12 cellular contexts compared by ENCODE assay signal in the genomic region with DNA sequence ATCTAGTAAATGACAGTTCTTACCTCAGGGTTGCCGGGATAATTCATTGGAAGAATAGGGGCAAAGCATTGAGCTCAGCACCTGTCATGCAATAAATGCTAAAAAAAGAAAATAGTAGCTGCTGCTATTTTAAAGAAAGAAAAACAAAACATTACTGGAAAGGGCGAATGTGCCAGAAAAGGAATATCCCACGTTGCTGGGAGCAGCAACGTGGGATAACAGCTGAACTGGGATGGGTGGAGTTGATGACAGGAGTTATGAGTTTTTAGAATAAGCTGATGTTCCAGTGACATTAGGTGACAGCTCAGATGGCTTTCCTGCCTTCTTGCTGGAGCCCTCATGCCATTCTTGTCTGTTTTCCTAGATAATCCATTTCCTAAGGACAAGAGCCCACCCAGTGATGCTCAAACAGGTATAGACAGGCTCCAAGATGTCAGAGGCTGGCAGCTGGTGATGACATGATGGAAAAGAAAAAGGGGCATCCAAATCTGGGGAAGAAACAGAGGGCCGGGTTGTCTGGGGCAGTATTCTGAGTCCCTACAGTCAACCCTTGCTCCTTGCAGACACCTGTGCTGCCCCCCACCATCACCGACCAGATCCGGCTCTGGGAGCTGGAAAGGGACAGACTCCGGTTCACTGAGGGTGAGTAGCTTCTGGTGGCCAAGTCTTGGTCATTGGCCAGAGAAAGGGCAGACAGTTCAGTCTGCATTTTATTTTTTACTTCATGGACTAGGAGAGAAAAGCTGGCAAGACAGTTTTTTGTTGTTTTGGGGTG. TPM values are rescaled to one million over a fixed set of nuclear protein-coding genes. Genes with fewer than 3 reads are reported as not detected.
DNase-seq lines count a peak whose midpoint lies in the region; ATAC-seq and TF ChIP-seq lines count a peak whose summit lies in the region.
"Had no signal": no experiment of that assay in that cellular context is flagged by ENCODE, and none has a peak within 500 bp of the region (broad histone marks: within the 10 kb centered on the region; RNA-seq: fewer than 3 reads in every experiment).

No MANE protein-coding gene starts in this region.

- CTCF ChIA-PET in A673 (lab: Charles Lee), result interaction anchor here (0.6 to 3.5 kb wide), 4 partner anchors 157 to 279 kb away, joined by 3 to 37 read pairs (median 13); no protein-coding TSS in a partner anchor

- POLR2A ChIA-PET in A673 (lab: Charles Lee; ENCODE audit: low non-redundant PET), result no interaction called here

- TF ChIP-seq CTCF in spleen (IDR thresholded peaks at IDR 0.05 in 8 of 11, conservative IDR thresholded peaks at IDR 0.05 in 3 of 11) (no peak), A673 (conservative IDR thresholded peaks at IDR 0.05; ENCODE audit: low read depth, low read length) (no peak)

- 82 to 95% (median 95%) methylated on average over 8 of the region's 8 CpGs for WGBS in spleen, 5 donors

- H3K9me3 ChIP-seq in HUES6 (ENCODE audit: control insufficient read depth, insufficient read depth, low read depth, low read length) (no peaks in the 10 kb centered on the region), spleen (no peaks in the 10 kb centered on the region), A673 (ENCODE audit: low read depth, low read length, poor library complexity, severe bottlenecking) (no peaks in the 10 kb centered on the region)

- H3K4me3 ChIP-seq in HUES6 (ENCODE audit: low read depth, low read length) (peak overlapping the region; percentile 65; the same call in 1 of the 2 replicates), spleen (peak overlapping the region in 2 of 8 donors; percentile 76 to 91), A673 (ENCODE audit: low read depth, low read length, poor library complexity, severe bottlenecking) (no peak overlapping the region)

- no peak overlapping the region for H3K9ac ChIP-seq in HUES6 (ENCODE audit: low read length)

- no peaks in the 10 kb centered on the region for H3K27me3 Mint-ChIP-seq in activated T-helper 17 cell treated with anti-CD3 and anti-CD28 coated beads, Interleukin-2, amount 50 U/mL, for 72 hours
- H3K27me3 Mint-ChIP-seq in immature natural killer cell (ENCODE audit: low read depth in 3 of 3), result peaks cover 1 to 6% (median 3%) of the 10 kb centered on the region in 3 donors

- ATAC-seq in activated T-helper 17 cell treated with anti-CD3 and anti-CD28 coated beads, Interleukin-2, amount 50 U/mL, for 72 hours (replicated peaks), result no peak

- H3K4me1 ChIP-seq in HUES6 (ENCODE audit: control insufficient read depth, insufficient read depth, low read length) (peaks cover 21% of the 10 kb centered on the region), spleen (peaks cover 24 to 68% (median 40%) of the 10 kb centered on the region in 6 donors), A673 (ENCODE audit: insufficient read depth, low read length, poor library complexity, severe bottlenecking) (peaks cover 13% of the 10 kb centered on the region)

- no peaks in the 10 kb centered on the region for H3K27me3 ChIP-seq in HUES6 (ENCODE audit: control insufficient read depth, insufficient read depth, low read length)
- H3K27me3 ChIP-seq in spleen (replicated peaks in 1 of 7), result no peaks in the 10 kb centered on the region
- H3K27me3 ChIP-seq in A673 (replicated peaks; ENCODE audit: insufficient read depth, low read depth, low read length, poor library complexity), result no peaks in the 10 kb centered on the region

- H3K36me3 ChIP-seq in HUES6 (ENCODE audit: control insufficient read depth, insufficient read depth, low read length) (peaks cover 49% of the 10 kb centered on the region), spleen (peaks cover 0 to 56% (median 36%) of the 10 kb centered on the region in 6 donors), A673 (ENCODE audit: insufficient read depth, low read length, poor library complexity, severe bottlenecking) (peaks cover 28% of the 10 kb centered on the region)

- intact Hi-C loops in spleen (cut with DNase I; ENCODE audit: low total_unique reads) (no loop called here), A673 (cut with micrococcal nuclease; ENCODE audit: unreplicated experiment) (no loop called here)

- H3K4me3 Mint-ChIP-seq in activated T-helper 17 cell treated with anti-CD3 and anti-CD28 coated beads, Interleukin-2, amount 50 U/mL, for 72 hours, result peak overlapping the region; percentile 94
- peak overlapping the region; percentile 87 to 98 (median 91) for H3K4me3 Mint-ChIP-seq in immature natural killer cell

- BruUV-seq in A673 (replicated peaks; lab: Mats Ljungman, UMichigan), result no TSS peak

- H3K36me3 Mint-ChIP-seq in activated T-helper 17 cell treated with anti-CD3 and anti-CD28 coated beads, Interleukin-2, amount 50 U/mL, for 72 hours (ENCODE audit: low read depth), result peaks cover 83% of the 10 kb centered on the region
- peaks cover 16 to 30% (median 24%) of the 10 kb centered on the region in 3 donors for H3K36me3 Mint-ChIP-seq in immature natural killer cell

- H3K4me1 Mint-ChIP-seq in activated T-helper 17 cell treated with anti-CD3 and anti-CD28 coated beads, Interleukin-2, amount 50 U/mL, for 72 hours, result peaks cover 24% of the 10 kb centered on the region
- H3K4me1 Mint-ChIP-seq in immature natural killer cell, result peaks cover 33 to 67% of the 10 kb centered on the region in 2 donors

- DNase-seq in immature natural killer cell (no peak), spleen (no peak), NCI-H1105 (lab: John Stamatoyannopoulos, UW) (no peak), NCI-H146 (lab: John Stamatoyannopoulos, UW) (no peak), activated gamma-delta T cell treated with Interleukin-2 at 50 U/mL for 16 hours (no peak), A673 (ENCODE audit: low spot score) (no peak)
- DNase-seq: T-helper 9 cell had no signal

- TF ChIP-seq POLR2A in spleen (IDR thresholded peaks at IDR 0.05), result no peak

- H3K9me3 Mint-ChIP-seq in activated T-helper 17 cell treated with anti-CD3 and anti-CD28 coated beads, Interleukin-2, amount 50 U/mL, for 72 hours, result no peaks in the 10 kb centered on the region
- H3K9me3 Mint-ChIP-seq in immature natural killer cell, result no peaks in the 10 kb centered on the region

- no peak overlapping the region for H3K27ac Mint-ChIP-seq in activated T-helper 17 cell treated with anti-CD3 and anti-CD28 coated beads, Interleukin-2, amount 50 U/mL, for 72 hours
- peak overlapping the region in 4 of 6 donors; percentile 9 to 80 (median 48) for H3K27ac Mint-ChIP-seq in immature natural killer cell

- H3K27ac ChIP-seq in HUES6 (ENCODE audit: low read depth, low read length) (no peak overlapping the region), spleen (peak overlapping the region in 6 of 8 donors; percentile 81 to 91 (median 90)), A673 (ENCODE audit: low read depth, low read length, poor library complexity, severe bottlenecking) (no peak overlapping the region)

RNA-seq across cellular contexts. Expression of gene VARS2, which starts 1.1 kb away (rescaled TPM):
- 10 to 100 TPM; 50.5 to 64.4 TPM for total RNA-seq in activated T-helper 17 cell treated with anti-CD3 and anti-CD28 coated beads, Interleukin-2, amount 50 U/mL, for 72 hours
- polyA plus RNA-seq in immature natural killer cell (10 to 100 TPM; 12.0 to 17.5 (median 12.6) TPM), spleen (10 to 100 TPM; 15.5 to 38.2 (median 36.3) TPM)
- total RNA-seq in spleen (10 to 100 TPM; 16.4 to 30.7 (median 28.1) TPM), A673 (2021) (48.4 and 53.4 TPM in 2 replicates)

RNA-seq across cellular contexts. Expression of gene GTF2H4, which starts 4.9 kb away (rescaled TPM):
- total RNA-seq in activated T-helper 17 cell treated with anti-CD3 and anti-CD28 coated beads, Interleukin-2, amount 50 U/mL, for 72 hours, result 10 to 100 TPM; 34.3 to 39.9 TPM
- polyA plus RNA-seq in immature natural killer cell, result 10 to 100 TPM in 1 of 3 donors, 1 to 10 TPM in 1, not detected in 1; 6.3 to 10.2 TPM
- 10 to 100 TPM; 20.6 to 49.7 (median 28.3) TPM for total RNA-seq in spleen
- polyA plus RNA-seq in spleen, result 10 to 100 TPM; 21.9 to 40.0 (median 33.8) TPM
- total RNA-seq in A673 (2021), result 42.6 and 45.9 TPM in 2 replicates

RNA-seq across cellular contexts. Expression of gene SFTA2, which starts 19.0 kb away (rescaled TPM):
- not detected for total RNA-seq in activated T-helper 17 cell treated with anti-CD3 and anti-CD28 coated beads, Interleukin-2, amount 50 U/mL, for 72 hours
- polyA plus RNA-seq in immature natural killer cell, result not detected
- under 1 TPM in 1 of 7 donors, not detected in 6; 0.47 TPM for total RNA-seq in spleen
- 1 to 10 TPM in 1 of 3 donors, under 1 TPM in 1, not detected in 1; 0.08 to 2.6 TPM for polyA plus RNA-seq in spleen
- total RNA-seq in A673 (2021), result not detected in 2 replicates
- total RNA-seq: glomerular endothelial cell, renal cortical epithelial cell, subcutaneous adipose tissue had no signal

RNA-seq across cellular contexts. Expression of gene MUCL3, which starts 27.8 kb away (rescaled TPM):
- total RNA-seq in activated T-helper 17 cell treated with anti-CD3 and anti-CD28 coated beads, Interleukin-2, amount 50 U/mL, for 72 hours, result not detected
- polyA plus RNA-seq in immature natural killer cell (not detected), spleen (under 1 TPM in 1 of 3 donors, not detected in 2; 0.03 TPM)
- total RNA-seq in spleen (not detected), A673 (2021) (not detected in 2 replicates)
- total RNA-seq: glomerular endothelial cell, renal cortical epithelial cell, subcutaneous adipose tissue had no signal

RNA-seq across cellular contexts. Expression of gene DDR1, which starts 28.6 kb away (rescaled TPM):
- total RNA-seq in activated T-helper 17 cell treated with anti-CD3 and anti-CD28 coated beads, Interleukin-2, amount 50 U/mL, for 72 hours, result 10 to 100 TPM in 1 of 2 donors, 1 to 10 TPM in 1; 3.0 to 19.5 TPM
- polyA plus RNA-seq in immature natural killer cell, result 1 to 10 TPM in 1 of 3 donors, under 1 TPM in 1, not detected in 1; 0.41 to 1.1 TPM
- total RNA-seq in spleen, result 10 to 100 TPM; 13.0 to 37.1 (median 23.8) TPM
- polyA plus RNA-seq in spleen, result 10 to 100 TPM in 1 of 3 donors, 1 to 10 TPM in 2; 5.0 to 10.1 (median 8.0) TPM
- 48.0 and 57.9 TPM in 2 replicates for total RNA-seq in A673 (2021)

Comparison
In these comparisons a context has a peak if more than half of its experiments do, and no peak if none do; other contexts are left out.
1. H3K27ac ChIP-seq: peak in spleen (6 of 8); none in HUES6 (single experiment) and A673 (single experiment).